23 cellular contexts compared by ENCODE assay signal in genomic region chr9:25207402-25207801, GRCh38.
"Had no signal": no experiment of that assay in that cellular context is flagged by ENCODE, and none has a peak within 500 bp of the region (broad histone marks: within the 10 kb centered on the region; RNA-seq: fewer than 3 reads in every experiment).

No MANE protein-coding gene starts in this region.

- H3K9me3 ChIP-seq: breast epithelium, SJCRH30, SK-N-SH had no signal

- H3K4me1 ChIP-seq: breast epithelium, SJCRH30 had no signal

- H3K4me3 Mint-ChIP-seq: activated CD8-positive, alpha-beta T cell treated with anti-CD3 and anti-CD28 coated beads, Interleukin-2, amount 10 ng/mL, durations not matched to agents 7 days and 5 days; activated naive CD4-positive, alpha-beta T cell treated with anti-CD3 and anti-CD28 coated beads, Interleukin-2, amount 50 U/mL, for 24 hours had no signal

- H3K27ac ChIP-seq: breast epithelium, SJCRH30, VCaP had no signal

- H3K4me2 ChIP-seq: SK-N-SH had no signal

- H3K4me1 Mint-ChIP-seq: activated naive CD4-positive, alpha-beta T cell treated with anti-CD3 and anti-CD28 coated beads, Interleukin-2, amount 50 U/mL, for 24 hours had no signal

- DNase-seq: activated CD4-positive, alpha-beta T cell treated with anti-CD3 and anti-CD28 coated beads for 4 hours; activated CD4-positive, alpha-beta T cell treated with anti-CD3 and anti-CD28 coated beads, Interleukin-2, amount 50 U/mL, for 4 hours; activated CD8-positive, alpha-beta memory T cell treated with anti-CD3 and anti-CD28 coated beads, Interleukin-2, amount 50 U/mL, for 48 hours; activated CD8-positive, alpha-beta T cell treated with anti-CD3 and anti-CD28 coated beads, Interleukin-2, amount 10 ng/mL, durations not matched to agents 7 days and 5 days; activated T-cell treated with anti-CD3 and anti-CD28 coated beads, Interleukin-2, amount 50 U/mL, for 1 hour; aorta; IMR-90; Kasumi-1; KBM-7; NCI-H1092; NCI-H1417 treated with DMSO at 0.1 percent for 48 hours; NCI-H1694; NCI-H2029; NCI-H2107; NCI-H345; NCI-H510A; NCI-H526 treated with DMSO at 0.1 percent for 48 hours; SJCRH30; SK-N-SH; T-helper 1 cell had no signal

- H3K9ac ChIP-seq: SK-N-SH had no signal

- H3K27me3 Mint-ChIP-seq: activated naive CD4-positive, alpha-beta T cell treated with anti-CD3 and anti-CD28 coated beads, Interleukin-2, amount 50 U/mL, for 24 hours had no signal

- ATAC-seq: activated CD8-positive, alpha-beta T cell treated with anti-CD3 and anti-CD28 coated beads, Interleukin-2, amount 10 ng/mL, durations not matched to agents 7 days and 5 days had no signal

- H3K27ac Mint-ChIP-seq: activated CD8-positive, alpha-beta T cell treated with anti-CD3 and anti-CD28 coated beads, Interleukin-2, amount 10 ng/mL, durations not matched to agents 7 days and 5 days; activated naive CD4-positive, alpha-beta T cell treated with anti-CD3 and anti-CD28 coated beads, Interleukin-2, amount 50 U/mL, for 24 hours had no signal

- H3K27me3 ChIP-seq: breast epithelium, SJCRH30 had no signal

- H3K36me3 ChIP-seq: breast epithelium, SJCRH30 had no signal

- H3K4me3 ChIP-seq: breast epithelium, SJCRH30 had no signal
